In genomic region chr14:89293349-89293916, GRCh38 we compare ENCODE assay signal across 2 cellular contexts.
A peak's percentile ranks its signal among the peaks of the same experiment; 100 is the strongest.
TF ChIP-seq lines count a peak whose summit lies in the region.

No MANE protein-coding gene starts in this region.

TF ChIP-seq in H1, 55 proteins besides CTCF, POLR2A, EP300 and RAD21:
- TF ChIP-seq E2F6 (IDR thresholded peaks at IDR 0.05) (peak; percentile 87), HDAC6 (IDR thresholded peaks at IDR 0.05; ENCODE audit: low read depth, low read length) (no peak), CBX5 (IDR thresholded peaks at IDR 0.05; ENCODE audit: low read depth, low read length) (no peak), ATF3 (IDR thresholded peaks at IDR 0.05; ENCODE audit: insufficient read depth, low read depth, low read length) (no peak), SIRT6 (IDR thresholded peaks at IDR 0.05; ENCODE audit: low read length) (no peak), MAX (IDR thresholded peaks at IDR 0.05) (peak; percentile 55), EGR1 (IDR thresholded peaks at IDR 0.05; ENCODE audit: borderline replicate concordance, low read depth, low read length) (no peak; the same call in 1 of the 2 replicates), TEAD4 (IDR thresholded peaks at IDR 0.05; ENCODE audit: low read depth, low read length) (no peak; the same call in none of the 2 replicates), TCF12 (IDR thresholded peaks at IDR 0.05; ENCODE audit: low read depth, low read length) (peak; percentile 85; the same call in 1 of the 2 replicates), SP1 (IDR thresholded peaks at IDR 0.05; ENCODE audit: low read depth, low read length) (no peak), GTF2F1 (IDR thresholded peaks at IDR 0.05; ENCODE audit: borderline replicate concordance, low read depth, low read length) (no peak), BACH1 (IDR thresholded peaks at IDR 0.05; ENCODE audit: low read length) (no peak; the same call in 1 of the 2 replicates), CREB1 (IDR thresholded peaks at IDR 0.05) (peak; percentile 57; the same call in 1 of the 2 replicates), KDM5A (IDR thresholded peaks at IDR 0.05; ENCODE audit: low read length) (no peak), SIN3A (conservative IDR thresholded peaks at IDR 0.05 in 1 of 2, IDR thresholded peaks at IDR 0.05 in 1 of 2; ENCODE audit: low read depth in 1 of 2, low read length in 2 of 2) (0 out of 4 replicates have a peak, but pooled peaks of 1 of the 2 experiments have one; percentile 45), CBX8 (IDR thresholded peaks at IDR 0.05; ENCODE audit: borderline replicate concordance, low read depth, low read length) (no peak), PHF8 (conservative IDR thresholded peaks at IDR 0.05; ENCODE audit: low read depth, low read length) (no peak), ZNF274 (IDR thresholded peaks at IDR 0.05; ENCODE audit: borderline replicate concordance, extremely low read depth, low read length) (no peak), SRF (IDR thresholded peaks at IDR 0.05; ENCODE audit: low read depth, low read length) (no peak), SAP30 (IDR thresholded peaks at IDR 0.05; ENCODE audit: insufficient read depth, insufficient replicate concordance, low read length) (no peak), CTBP2 (IDR thresholded peaks at IDR 0.05; ENCODE audit: borderline replicate concordance, insufficient read depth, insufficient read length, low read length) (no peak), TAF7 (optimal IDR thresholded peaks at IDR 0.05; ENCODE audit: borderline replicate concordance, low read depth, low read length) (no peak), RNF2 (IDR thresholded peaks at IDR 0.05; ENCODE audit: borderline replicate concordance, low read depth, low read length, missing control alignments, poor library complexity, severe bottlenecking) (no peak), RBBP5 (IDR thresholded peaks at IDR 0.05; ENCODE audit: borderline replicate concordance, low read depth, low read length) (peak; percentile 33; the same call in 1 of the 2 replicates), JUN (IDR thresholded peaks at IDR 0.05; ENCODE audit: low read depth, low read length) (no peak), SUZ12 (IDR thresholded peaks at IDR 0.05; ENCODE audit: low read length) (no peak), HDAC2 (IDR thresholded peaks at IDR 0.05; ENCODE audit: borderline replicate concordance in 1 of 2, low read depth in 2 of 2, low read length in 2 of 2) (peak; percentile 30 to 54; a peak in 2 of 4 replicates), FOSL1 (IDR thresholded peaks at IDR 0.05; ENCODE audit: insufficient read depth, low read depth, low read length) (no peak), POU5F1 (IDR thresholded peaks at IDR 0.05; ENCODE audit: low read depth, low read length) (no peak)

TF ChIP-seq in HepG2, 621 proteins besides CTCF, POLR2A, EP300 and RAD21 (continued from another document):
- no peak for TF ChIP-seq ZBTB26 (CRISPR knock-in tag; IDR thresholded peaks at IDR 0.05; ENCODE audit: borderline replicate concordance)
- TF ChIP-seq ZNF431 (CRISPR knock-in tag; IDR thresholded peaks at IDR 0.05; ENCODE audit: borderline replicate concordance, low read depth) = no peak
- no peak for TF ChIP-seq CCAR2 (optimal IDR thresholded peaks at IDR 0.05; ENCODE audit: low read depth, low read length)
- TF ChIP-seq CENPBD1 (CRISPR knock-in tag; IDR thresholded peaks at IDR 0.05; ENCODE audit: borderline replicate concordance, low read depth) = no peak
- no peak for TF ChIP-seq ZNF512B (CRISPR knock-in tag; IDR thresholded peaks at IDR 0.05; ENCODE audit: borderline replicate concordance)
- TF ChIP-seq MLX (CRISPR knock-in tag; IDR thresholded peaks at IDR 0.05) = no peak
- TF ChIP-seq ZNF24 (IDR thresholded peaks at IDR 0.05) = no peak
- TF ChIP-seq ZNF34 (CRISPR knock-in tag; IDR thresholded peaks at IDR 0.05; ENCODE audit: borderline replicate concordance) = no peak
- no peak for TF ChIP-seq ZBTB14 (CRISPR knock-in tag; IDR thresholded peaks at IDR 0.05)
- no peak for TF ChIP-seq SALL2 (CRISPR knock-in tag; IDR thresholded peaks at IDR 0.05)
- TF ChIP-seq ZNF709 (CRISPR knock-in tag; IDR thresholded peaks at IDR 0.05) = no peak
- no peak for TF ChIP-seq ZNF280B (CRISPR knock-in tag; IDR thresholded peaks at IDR 0.05; ENCODE audit: borderline replicate concordance)
- no peak for TF ChIP-seq ZNF414 (CRISPR knock-in tag; IDR thresholded peaks at IDR 0.05)
- TF ChIP-seq ZFP1 (CRISPR knock-in tag; IDR thresholded peaks at IDR 0.05) = no peak
- no peak for TF ChIP-seq CREB1 (IDR thresholded peaks at IDR 0.05)
- TF ChIP-seq CREB1 (CRISPR knock-in tag; IDR thresholded peaks at IDR 0.05) = no peak
TF ChIP-seq in HepG2: peak in this region for 0.
